Comparison of ENCODE assay signal across 15 cellular contexts in the genomic region with DNA sequence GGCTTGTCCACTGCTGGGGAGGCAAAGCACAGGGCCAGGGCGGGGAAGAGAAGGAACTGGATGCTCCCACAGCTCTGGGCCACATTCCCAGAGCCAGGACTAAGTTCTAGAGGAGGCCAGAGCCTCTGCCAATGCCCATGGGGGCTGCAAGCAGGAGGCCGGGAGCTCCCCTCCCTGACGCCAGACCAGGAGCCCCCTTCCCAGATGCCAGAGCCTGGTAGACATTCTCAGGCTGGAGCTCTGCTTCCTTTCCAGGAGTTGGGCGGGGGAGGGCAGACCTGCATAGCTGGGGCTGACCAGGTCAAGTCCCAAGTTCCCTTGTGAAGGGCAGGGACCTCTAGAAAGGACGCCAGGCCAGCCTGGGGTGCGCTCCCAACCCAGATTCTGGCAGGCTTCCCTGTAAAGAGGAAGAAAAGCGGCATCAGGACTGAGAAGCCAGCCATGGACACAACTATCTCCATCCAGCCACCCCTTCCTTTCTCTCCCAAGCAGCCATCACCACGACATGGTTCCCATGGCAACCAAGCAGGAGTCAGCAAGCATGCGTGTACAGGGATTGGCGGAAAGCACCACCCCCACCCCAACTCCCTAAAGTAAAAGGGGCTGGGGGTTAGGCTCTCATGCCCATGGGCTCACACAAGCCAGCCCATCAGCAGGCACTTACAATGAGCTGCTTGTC. TPM values are rescaled to one million over a fixed set of nuclear protein-coding genes. Genes with fewer than 3 reads are reported as not detected.
DNase-seq lines count a peak whose midpoint lies in the region; ATAC-seq, FAIRE-seq and TF ChIP-seq lines count a peak whose summit lies in the region.
"Had no signal": no experiment of that assay in that cellular context is flagged by ENCODE, and none has a peak within 500 bp of the region (broad histone marks: within the 10 kb centered on the region; RNA-seq: fewer than 3 reads in every experiment).

No MANE protein-coding gene starts in this region.

- no peak overlapping the region for H2BK12ac ChIP-seq in H1 (ENCODE audit: low read depth, low read length)
- H2BK12ac ChIP-seq in neuronal stem cell (ENCODE audit: low read length), result no peak overlapping the region

- H3K23ac ChIP-seq in H1 (ENCODE audit: insufficient read length), result no peak overlapping the region
- H3K23ac ChIP-seq in neuronal stem cell (ENCODE audit: low read depth, low read length, poor library complexity), result no peak overlapping the region

- H4K8ac ChIP-seq in H1 (ENCODE audit: extremely low read depth, insufficient read depth, low read length) (peak overlapping the region; percentile 28; the same call in 1 of the 2 replicates), neuronal stem cell (ENCODE audit: low read depth, low read length) (no peak overlapping the region)

- no peak overlapping the region for H2BK15ac ChIP-seq in H1 (ENCODE audit: low read length)
- H2BK15ac ChIP-seq in neuronal stem cell (ENCODE audit: low read length), result no peak overlapping the region

- H3K4me3 ChIP-seq in H1 (ENCODE audit: extremely low read depth in 1 of 4, insufficient read depth in 2 of 4, low read depth in 3 of 4, low read length in 4 of 4) (no peak overlapping the region), neuronal stem cell (ENCODE audit: low read length in 2 of 2) (no peak overlapping the region)
- H3K4me3 ChIP-seq: skin epidermis, tibial nerve had no signal

- H2AFZ ChIP-seq in H1 (ENCODE audit: low read length), result no peak overlapping the region
- peak overlapping the region; percentile 69 for H2AFZ ChIP-seq in neuronal stem cell (ENCODE audit: low read length)

- POLR2A ChIA-PET in H1 (lab: Charles Lee; ENCODE audit: partially characterized antibody), result interaction anchor here (0.8 to 2.4 kb wide), 8 partner anchors 8 to 105 kb away, joined by 3 to 8 read pairs (median 4); no protein-coding TSS in a partner anchor

- H3K9me3 Mint-ChIP-seq in natural killer cell, result no peaks in the 10 kb centered on the region

- H3K79me1 ChIP-seq in H1 (ENCODE audit: low read depth, low read length) (peaks cover 10% of the 10 kb centered on the region), neuronal stem cell (ENCODE audit: low read depth, low read length) (peaks cover 5% of the 10 kb centered on the region)

- 73% methylated on average over 10 of the region's 10 CpGs; no CpG with 5 or more reads in 1 of the 2 experiments for WGBS in H1 (ENCODE audit: extremely low coverage in 1 of 2, insufficient coverage in 1 of 2, insufficient read length in 1 of 2, insufficient replicate concordance in 2 of 2, low coverage in 1 of 2, low lambda C conversion rate in 2 of 2, missing lambda C conversion rate in 1 of 2), 2 experiments
- no CpG with 5 or more reads among the region's 10 CpGs for WGBS in neuronal stem cell (ENCODE audit: extremely low coverage in 2 of 2, insufficient read length in 2 of 2, insufficient replicate concordance in 1 of 2), 2 donors

- H3K23me2 ChIP-seq in H1 (ENCODE audit: low read depth, low read length), result peaks cover 11% of the 10 kb centered on the region; the same call in 1 of the 2 replicates

- H3K4me2 ChIP-seq in H1 (ENCODE audit: insufficient read depth in 1 of 2, low read depth in 2 of 2, low read length in 2 of 2) (peak overlapping the region in 1 of 2 experiments; percentile 43; a peak in 2 of 4 replicates), neuronal stem cell (ENCODE audit: insufficient read depth, low read length, poor library complexity, severe bottlenecking) (no peak overlapping the region)

- no peak overlapping the region for H3K4ac ChIP-seq in H1 (replicated peaks; ENCODE audit: insufficient read length, low read depth, low read length)
- H3K4ac ChIP-seq in neuronal stem cell (ENCODE audit: low read length), result no peak overlapping the region

- H3K36me3 ChIP-seq in H1 (ENCODE audit: control insufficient read depth in 2 of 4, insufficient read depth in 4 of 4, low read length in 3 of 4) (0 out of 8 replicates have a peak, but pooled peaks cover 0 to 3% (median 0%) of the 10 kb centered on the region in 4 experiments), neuronal stem cell (replicated peaks in 1 of 2; ENCODE audit: control insufficient read depth in 2 of 2, insufficient read depth in 2 of 2, low read length in 2 of 2) (peaks cover 2 to 9% of the 10 kb centered on the region in 2 donors)

- FAIRE-seq in H1 (lab: Jason Lieb, UNC), result no peak
- FAIRE-seq: A204.1, islet of Langerhans had no signal

- no peak overlapping the region for H3K56ac ChIP-seq in H1 (replicated peaks; ENCODE audit: insufficient read length, low read depth, low read length)

- no peaks in the 10 kb centered on the region for H3K27me3 ChIP-seq in H1 (replicated peaks in 1 of 4; ENCODE audit: control insufficient read depth in 3 of 4, extremely low read depth in 1 of 4, insufficient read depth in 3 of 4, low read length in 3 of 4)
- H3K27me3 ChIP-seq in neuronal stem cell (ENCODE audit: control insufficient read depth in 3 of 3, insufficient read depth in 3 of 3, low read depth in 1 of 3, low read length in 3 of 3), result no peaks in the 10 kb centered on the region
- H3K27me3 ChIP-seq: tibial nerve had no signal

- H3K18ac ChIP-seq in H1 (ENCODE audit: extremely low read depth, low read length) (no peak overlapping the region), neuronal stem cell (ENCODE audit: low read length) (peak overlapping the region; percentile 85)

- H2BK5ac ChIP-seq in H1 (ENCODE audit: low read depth, low read length) (no peak overlapping the region), neuronal stem cell (ENCODE audit: low read length) (peak overlapping the region; percentile 35)

- intact Hi-C loops in natural killer cell (cut with micrococcal nuclease), result no loop called here

- no peak for TF ChIP-seq POLR2A in H1 (IDR thresholded peaks at IDR 0.05; ENCODE audit: control extremely low read depth in 1 of 2, low read depth in 2 of 2, low read length in 2 of 2)

- no peak for TF ChIP-seq EP300 in H1 (IDR thresholded peaks at IDR 0.05; ENCODE audit: borderline replicate concordance in 1 of 2, low read depth in 2 of 2, low read length in 2 of 2)

- no peaks in the 10 kb centered on the region for H3K36me3 Mint-ChIP-seq in natural killer cell

- no peak for TF ChIP-seq RAD21 in H1 (IDR thresholded peaks at IDR 0.05 in 1 of 2, conservative IDR thresholded peaks at IDR 0.05 in 1 of 2; ENCODE audit: low read depth in 2 of 2, low read length in 2 of 2)

- peak overlapping the region in 1 of 2 donors; percentile 52 for H3K27ac Mint-ChIP-seq in natural killer cell

- H3K27me3 Mint-ChIP-seq in natural killer cell (ENCODE audit: low read depth in 2 of 2), result no peaks in the 10 kb centered on the region

- H2BK120ac ChIP-seq in H1 (replicated peaks; ENCODE audit: low read depth, low read length) (no peak overlapping the region), neuronal stem cell (ENCODE audit: low read depth, low read length) (no peak overlapping the region)

- H2BK20ac ChIP-seq in H1 (ENCODE audit: low read length), result no peak overlapping the region

- H3K4me1 ChIP-seq in H1 (replicated peaks in 1 of 4; ENCODE audit: control insufficient read depth in 3 of 4, insufficient read depth in 4 of 4, low read length in 3 of 4) (peaks cover 0 to 17% (median 11%) of the 10 kb centered on the region in 4 experiments; a peak in 6 of 7 replicates), neuronal stem cell (ENCODE audit: control insufficient read depth in 2 of 2, insufficient read depth in 1 of 2, low read depth in 1 of 2, low read length in 2 of 2) (peaks cover 31 to 39% of the 10 kb centered on the region in 2 donors)

- DNase-seq in NCI-H1417 (lab: John Stamatoyannopoulos, UW) (peak in 2 of 3 experiments; percentile 24 to 72), NCI-H1417 treated with DMSO at 0.1 percent for 48 hours (lab: John Stamatoyannopoulos, UW) (no peak), NCI-H2227 treated with DMSO at 0.1 percent for 48 hours (lab: John Stamatoyannopoulos, UW) (peak; percentile 40), H1 (ENCODE audit: low read depth in 1 of 2, low spot score in 2 of 2) (no peak), neuronal stem cell (ENCODE audit: low spot score) (peak; percentile 61), natural killer cell (no peak), SW 1271 (lab: John Stamatoyannopoulos, UW) (no peak), EL (no peak)
- DNase-seq: activated naive CD4-positive, alpha-beta T cell treated with anti-CD3 and anti-CD28 coated beads, Interleukin-2, amount 50 U/mL, for 16 hours; NCI-H2107; T-helper 1 cell had no signal

- no peak overlapping the region for H3K14ac ChIP-seq in H1 (ENCODE audit: insufficient read length)
- H3K14ac ChIP-seq in neuronal stem cell (ENCODE audit: low read length), result peak overlapping the region; percentile 39

- no peak for TF ChIP-seq CTCF in H1 (IDR thresholded peaks at IDR 0.05; ENCODE audit: control extremely low read depth in 1 of 3, insufficient read depth in 1 of 3, low read depth in 1 of 3, low read length in 3 of 3)
- TF ChIP-seq CTCF in natural killer cell (IDR thresholded peaks at IDR 0.05), result no peak

- H4K91ac ChIP-seq in H1 (replicated peaks; ENCODE audit: insufficient read length, low read length), result no peak overlapping the region
- H4K91ac ChIP-seq in neuronal stem cell (ENCODE audit: low read depth, low read length, poor library complexity), result no peak overlapping the region

- H3K9me3 ChIP-seq in H1 (ENCODE audit: insufficient read depth in 2 of 2, low read depth in 1 of 2, low read length in 1 of 2) (no peaks in the 10 kb centered on the region), neuronal stem cell (replicated peaks in 1 of 2; ENCODE audit: control insufficient read depth in 2 of 2, insufficient read depth in 1 of 2, low read depth in 1 of 2, low read length in 2 of 2) (peaks cover 0 to 2% of the 10 kb centered on the region in 2 donors)
- H3K9me3 ChIP-seq: tibial nerve had no signal

- CTCF ChIA-PET in H1 (lab: Charles Lee; ENCODE audit: partially characterized antibody), result interaction anchor here (0.6 to 23.5 kb wide), 15 partner anchors 11 to 1183 kb away, joined by 3 to 532 read pairs (median 4); a partner anchor contains a TSS

- H3K4me1 Mint-ChIP-seq in natural killer cell, result peaks cover 42 to 47% of the 10 kb centered on the region in 2 donors

- H4K20me1 ChIP-seq in H1 (replicated peaks in 1 of 2; ENCODE audit: control insufficient read depth in 1 of 2, insufficient read depth in 2 of 2, low read length in 2 of 2), result peaks cover 6 to 11% of the 10 kb centered on the region in 2 experiments

- 0 out of 2 replicates have a peak overlapping the region, but pooled peaks have one; percentile 26 for H3K27ac ChIP-seq in H1 (ENCODE audit: low read depth, low read length)
- H3K27ac ChIP-seq in neuronal stem cell (replicated peaks; ENCODE audit: low read length), result no peak overlapping the region
- H3K27ac ChIP-seq: skin epidermis, tibial nerve had no signal

- H3K79me2 ChIP-seq in H1 (ENCODE audit: control insufficient read depth in 1 of 2, insufficient read depth in 2 of 2, low read length in 2 of 2), result peaks cover 0 to 6% of the 10 kb centered on the region in 2 experiments; a peak in 1 of 4 replicates

- no peak for ATAC-seq in natural killer cell

- H3K9ac ChIP-seq in H1 (replicated peaks in 1 of 4; ENCODE audit: extremely low read depth in 1 of 4, low read depth in 3 of 4, low read length in 3 of 4) (peak overlapping the region in 1 of 4 experiments; percentile 9; a peak in 2 of 7 replicates), neuronal stem cell (ENCODE audit: low read depth, low read length, poor library complexity) (no peak overlapping the region)

- H2AK5ac ChIP-seq in H1 (ENCODE audit: low read depth, low read length) (no peak overlapping the region), neuronal stem cell (ENCODE audit: low read depth, low read length) (peak overlapping the region; percentile 77)

- H3K4me3 Mint-ChIP-seq in natural killer cell, result no peak overlapping the region

- no peak overlapping the region for H4K5ac ChIP-seq in H1 (ENCODE audit: insufficient read length, low read depth, low read length)

RNA-seq across cellular contexts. Expression of a gene that starts 13.4 kb away (rescaled TPM):
- total RNA-seq in H1 (2021; fragmentation: NEBNext Ultra II Directional; extraction: Animal tissue kit (Norgen Biotek cat#: 25700)), result 26.5 and 27.2 TPM in 2 replicates
- polyA plus RNA-seq in H1 (2011; rRNA removed), result 10.8 and 20.1 TPM in 2 replicates
- 12.4 TPM for polyA plus RNA-seq in H1 (2011; cell fraction: cytosol; rRNA removed)
- 38.7 TPM for polyA plus RNA-seq in H1 (2011; cell fraction: nucleus; rRNA removed)
- 10.4 to 15.3 TPM (median 13.4 TPM) in 4 replicates for polyA plus RNA-seq in H1 (2012, experiment 1 of 2)
- polyA plus RNA-seq in H1 (2012, experiment 2 of 2), result 10.2 TPM
- 9.0 TPM for polyA plus RNA-seq in H1 (2013, experiment 1 of 2)
- polyA plus RNA-seq in H1 (2013, experiment 2 of 2), result 8.8 TPM
- polyA minus RNA-seq in H1 (2011; rRNA and poly(A)+ RNA removed), result 15.0 and 21.9 TPM in 2 replicates
- 17.5 TPM for polyA minus RNA-seq in H1 (2011; cell fraction: cytosol; rRNA and poly(A)+ RNA removed)
- 22.0 TPM for polyA minus RNA-seq in H1 (2011; cell fraction: nucleus; rRNA and poly(A)+ RNA removed)
- 8.0 TPM for polyA plus RNA-seq in neuronal stem cell (2013, experiment 1 of 2)
- polyA plus RNA-seq in neuronal stem cell (2013, experiment 2 of 2), result 8.0 TPM
- total RNA-seq in natural killer cell, result 100 to 1,000 TPM; 102 to 129 (median 126) TPM

Comparison
In these comparisons a context has a peak if more than half of its experiments do, and no peak if none do; other contexts are left out.
1. DNase-seq: peak in NCI-H1417 (2 of 3), NCI-H2227 treated with DMSO at 0.1 percent for 48 hours (single experiment) and neuronal stem cell (single experiment); none in NCI-H1417 treated with DMSO at 0.1 percent for 48 hours (single experiment), H1 (0 of 2), natural killer cell (single experiment), SW 1271 (0 of 2) and EL (single experiment).